In genomic region chr11:28708075-28708474, GRCh38 we compare ENCODE assay signal across 1 cellular context.
TF ChIP-seq lines count a peak whose summit lies in the region.

No MANE protein-coding gene starts in this region.

TF ChIP-seq in IMR-90, 13 proteins besides CTCF, POLR2A, EP300 and RAD21 (continued from another document):
- TF ChIP-seq ELK1 (IDR thresholded peaks at IDR 0.05; ENCODE audit: borderline replicate concordance, low read depth, low read length): no peak
- no peak for TF ChIP-seq BHLHE40 (IDR thresholded peaks at IDR 0.05; ENCODE audit: low read depth, low read length)
